Comparison of ENCODE assay signal across 1 cellular context in the genomic region with DNA sequence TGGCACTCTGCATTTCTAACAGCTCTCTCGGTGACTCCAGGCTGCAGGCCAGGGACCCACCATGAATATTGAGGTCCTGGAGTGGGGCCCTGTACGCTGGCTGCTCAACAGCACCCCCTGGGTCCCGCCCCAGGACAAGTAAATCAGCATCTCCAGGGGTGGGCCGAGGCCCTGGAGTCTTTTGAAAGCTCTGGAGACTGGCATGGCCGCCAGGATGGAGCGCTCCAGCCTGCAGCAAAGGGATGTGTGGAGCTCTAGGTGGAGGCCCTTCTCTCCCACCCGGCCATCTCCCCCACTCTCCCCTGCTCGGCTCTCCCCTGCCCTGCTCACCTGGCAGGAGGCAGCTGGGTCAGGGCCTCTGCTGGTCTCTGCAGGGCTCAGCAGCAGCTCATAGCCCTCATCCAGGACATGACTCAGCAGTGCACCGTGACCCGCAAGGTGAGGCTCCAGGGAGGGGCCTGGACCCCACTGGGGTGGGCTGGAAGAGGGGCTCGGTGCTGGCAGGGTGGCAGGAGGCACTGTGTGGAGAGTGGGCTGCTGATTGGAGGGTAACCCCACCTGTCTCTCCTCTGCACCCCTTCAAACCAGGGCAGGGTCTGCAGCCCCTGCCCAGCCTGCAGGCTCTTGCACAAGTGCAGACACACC.
TF ChIP-seq lines count a peak whose summit lies in the region.

No MANE protein-coding gene starts in this region.

TF ChIP-seq in K562, 482 proteins besides CTCF, POLR2A, EP300 and RAD21:
- no peak for TF ChIP-seq NFRKB (IDR thresholded peaks at IDR 0.05; ENCODE audit: low read depth)
- 0 out of 2 replicates have a peak, but pooled peaks have one; percentile 25 for TF ChIP-seq ZBTB7A (IDR thresholded peaks at IDR 0.05; ENCODE audit: borderline replicate concordance, control insufficient read depth, low read depth, low read length)
